Comparison of ENCODE assay signal across 1 cellular context in the genomic region with DNA sequence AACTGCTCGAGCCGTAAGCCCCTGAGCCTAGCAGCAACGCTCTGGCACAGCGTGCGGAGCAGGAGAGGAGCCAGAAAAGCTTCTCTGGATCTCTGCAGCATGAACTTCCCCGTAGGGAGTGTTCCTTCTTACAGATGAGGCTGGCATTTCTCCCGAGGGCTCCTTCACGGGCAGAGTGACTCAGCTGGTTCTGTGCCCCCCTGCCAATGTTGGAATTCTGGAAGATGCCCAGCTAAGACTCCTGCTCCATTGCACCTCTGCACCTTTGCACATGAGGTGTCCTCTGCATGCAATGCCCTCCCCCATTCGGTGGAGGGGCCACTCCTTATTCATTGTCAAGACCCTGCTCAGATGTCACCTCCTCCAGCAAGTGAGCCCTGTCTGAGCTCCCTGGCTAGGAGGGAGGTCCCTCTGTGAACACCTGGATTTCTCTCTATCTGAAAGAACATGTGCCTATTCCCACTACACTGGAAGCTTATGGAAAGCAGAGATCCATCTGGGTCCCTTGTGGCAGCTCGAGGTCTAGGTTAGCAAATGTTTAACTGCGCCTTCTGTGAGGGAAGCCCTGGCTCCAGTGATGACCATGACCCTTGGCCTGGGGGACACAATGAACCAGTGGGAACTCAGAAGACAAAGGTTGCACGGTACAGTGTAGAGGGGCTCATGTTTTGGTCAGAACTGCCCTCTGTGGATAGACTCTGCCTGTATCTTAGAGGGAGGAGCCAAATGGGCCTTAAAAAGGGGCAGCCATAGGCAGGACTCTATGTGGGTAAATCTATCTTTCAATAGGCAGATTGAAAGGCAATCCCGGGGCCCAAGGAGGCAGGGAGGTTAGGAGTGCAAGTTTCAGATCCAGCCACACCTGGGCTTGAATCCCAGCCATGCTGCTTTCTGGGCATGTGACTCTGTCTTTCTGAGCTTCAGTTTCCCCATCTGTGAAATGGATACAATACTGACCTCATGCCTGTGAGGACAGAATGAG.
TF ChIP-seq lines count a peak whose summit lies in the region.

No MANE protein-coding gene starts in this region.

TF ChIP-seq in HepG2, 621 proteins besides CTCF, POLR2A, EP300 and RAD21 (continued from another document and continues in another):
- TF ChIP-seq, protein P1, sequence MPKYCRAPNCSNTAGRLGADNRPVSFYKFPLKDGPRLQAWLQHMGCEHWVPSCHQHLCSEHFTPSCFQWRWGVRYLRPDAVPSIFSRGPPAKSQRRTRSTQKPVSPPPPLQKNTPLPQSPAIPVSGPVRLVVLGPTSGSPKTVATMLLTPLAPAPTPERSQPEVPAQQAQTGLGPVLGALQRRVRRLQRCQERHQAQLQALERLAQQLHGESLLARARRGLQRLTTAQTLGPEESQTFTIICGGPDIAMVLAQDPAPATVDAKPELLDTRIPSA (CRISPR knock-in tag; IDR thresholded peaks at IDR 0.05; ENCODE audit: borderline replicate concordance), result no peak
- TF ChIP-seq SP2 (CRISPR knock-in tag; IDR thresholded peaks at IDR 0.05) (no peak), SRSF4 (IDR thresholded peaks at IDR 0.05; ENCODE audit: low read depth, low read length, poor library complexity, severe bottlenecking) (no peak), ATF1 (CRISPR knock-in tag; IDR thresholded peaks at IDR 0.05) (no peak), CCDC6 (CRISPR knock-in tag; IDR thresholded peaks at IDR 0.05) (0 out of 2 replicates have a peak, but pooled peaks have one; percentile 38), MAFK (conservative IDR thresholded peaks at IDR 0.05 in 1 of 2, IDR thresholded peaks at IDR 0.05 in 1 of 2; ENCODE audit: low read length in 2 of 2) (no peak), NAIF1 (CRISPR knock-in tag; IDR thresholded peaks at IDR 0.05; ENCODE audit: borderline replicate concordance) (no peak), MED13 (CRISPR knock-in tag; IDR thresholded peaks at IDR 0.05) (no peak), HMG20B (CRISPR knock-in tag; conservative IDR thresholded peaks at IDR 0.05) (0 out of 2 replicates have a peak, but pooled peaks have one; percentile 22), RARA (CRISPR knock-in tag; IDR thresholded peaks at IDR 0.05) (peak; percentile 97), TAF1 (CRISPR knock-in tag; IDR thresholded peaks at IDR 0.05) (no peak), SOX5 (CRISPR knock-in tag; IDR thresholded peaks at IDR 0.05; ENCODE audit: borderline replicate concordance) (peak; percentile 97), NFIC (IDR thresholded peaks at IDR 0.05; ENCODE audit: low read length) (0 out of 2 replicates have a peak, but pooled peaks have one; percentile 16), MIER2 (CRISPR knock-in tag; IDR thresholded peaks at IDR 0.05) (no peak; the same call in 1 of the 2 replicates), SETDB1 (CRISPR knock-in tag; IDR thresholded peaks at IDR 0.05; ENCODE audit: borderline replicate concordance) (no peak), ZNF652 (CRISPR knock-in tag; IDR thresholded peaks at IDR 0.05; ENCODE audit: borderline replicate concordance, low read depth) (peak; percentile 53; the same call in 1 of the 2 replicates), NFKB2 (CRISPR knock-in tag; IDR thresholded peaks at IDR 0.05; ENCODE audit: borderline replicate concordance) (0 out of 2 replicates have a peak, but pooled peaks have one; percentile 39), ZEB1 (IDR thresholded peaks at IDR 0.05; ENCODE audit: insufficient replicate concordance, low read depth) (peak; percentile 65), ZBTB7A (CRISPR knock-in tag; IDR thresholded peaks at IDR 0.05) (no peak), CHD4 (IDR thresholded peaks at IDR 0.05; ENCODE audit: borderline replicate concordance, low read length) (peak; percentile 83; the same call in 1 of the 2 replicates), ARNTL (CRISPR knock-in tag; IDR thresholded peaks at IDR 0.05) (no peak), ZNF644 (CRISPR knock-in tag; IDR thresholded peaks at IDR 0.05; ENCODE audit: low read depth) (peak; percentile 87), ZNF33B (CRISPR knock-in tag; IDR thresholded peaks at IDR 0.05) (no peak), ZNF761 (CRISPR knock-in tag; conservative IDR thresholded peaks at IDR 0.05) (no peak), ZNF205 (CRISPR knock-in tag; IDR thresholded peaks at IDR 0.05) (peak; percentile 68; the same call in 1 of the 2 replicates), ZNF274 (CRISPR knock-in tag; IDR thresholded peaks at IDR 0.05) (0 out of 2 replicates have a peak, but pooled peaks have one; percentile 63), ZNF724P (CRISPR knock-in tag; IDR thresholded peaks at IDR 0.05; ENCODE audit: borderline replicate concordance) (0 out of 2 replicates have a peak, but pooled peaks have one; percentile 64), ZNF430 (CRISPR knock-in tag; IDR thresholded peaks at IDR 0.05) (peak; percentile 63; the same call in 1 of the 2 replicates), DMAP1 (CRISPR knock-in tag; IDR thresholded peaks at IDR 0.05) (peak; percentile 72; the same call in 1 of the 2 replicates), ZNF557 (CRISPR knock-in tag; IDR thresholded peaks at IDR 0.05) (no peak), ZNF850 (CRISPR knock-in tag; conservative IDR thresholded peaks at IDR 0.05) (no peak), ZNF326 (CRISPR knock-in tag; IDR thresholded peaks at IDR 0.05; ENCODE audit: borderline replicate concordance) (no peak), SMYD3 (CRISPR knock-in tag; IDR thresholded peaks at IDR 0.05) (peak; percentile 76; the same call in 1 of the 2 replicates), NFKBIZ (CRISPR knock-in tag; IDR thresholded peaks at IDR 0.05) (no peak; the same call in 1 of the 2 replicates), ZNF670 (CRISPR knock-in tag; IDR thresholded peaks at IDR 0.05; ENCODE audit: borderline replicate concordance) (no peak)
- TF ChIP-seq, protein P2, sequence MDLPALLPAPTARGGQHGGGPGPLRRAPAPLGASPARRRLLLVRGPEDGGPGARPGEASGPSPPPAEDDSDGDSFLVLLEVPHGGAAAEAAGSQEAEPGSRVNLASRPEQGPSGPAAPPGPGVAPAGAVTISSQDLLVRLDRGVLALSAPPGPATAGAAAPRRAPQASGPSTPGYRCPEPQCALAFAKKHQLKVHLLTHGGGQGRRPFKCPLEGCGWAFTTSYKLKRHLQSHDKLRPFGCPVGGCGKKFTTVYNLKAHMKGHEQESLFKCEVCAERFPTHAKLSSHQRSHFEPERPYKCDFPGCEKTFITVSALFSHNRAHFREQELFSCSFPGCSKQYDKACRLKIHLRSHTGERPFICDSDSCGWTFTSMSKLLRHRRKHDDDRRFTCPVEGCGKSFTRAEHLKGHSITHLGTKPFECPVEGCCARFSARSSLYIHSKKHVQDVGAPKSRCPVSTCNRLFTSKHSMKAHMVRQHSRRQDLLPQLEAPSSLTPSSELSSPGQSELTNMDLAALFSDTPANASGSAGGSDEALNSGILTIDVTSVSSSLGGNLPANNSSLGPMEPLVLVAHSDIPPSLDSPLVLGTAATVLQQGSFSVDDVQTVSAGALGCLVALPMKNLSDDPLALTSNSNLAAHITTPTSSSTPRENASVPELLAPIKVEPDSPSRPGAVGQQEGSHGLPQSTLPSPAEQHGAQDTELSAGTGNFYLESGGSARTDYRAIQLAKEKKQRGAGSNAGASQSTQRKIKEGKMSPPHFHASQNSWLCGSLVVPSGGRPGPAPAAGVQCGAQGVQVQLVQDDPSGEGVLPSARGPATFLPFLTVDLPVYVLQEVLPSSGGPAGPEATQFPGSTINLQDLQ (CRISPR knock-in tag; IDR thresholded peaks at IDR 0.05), result no peak
- TF ChIP-seq, protein P3, sequence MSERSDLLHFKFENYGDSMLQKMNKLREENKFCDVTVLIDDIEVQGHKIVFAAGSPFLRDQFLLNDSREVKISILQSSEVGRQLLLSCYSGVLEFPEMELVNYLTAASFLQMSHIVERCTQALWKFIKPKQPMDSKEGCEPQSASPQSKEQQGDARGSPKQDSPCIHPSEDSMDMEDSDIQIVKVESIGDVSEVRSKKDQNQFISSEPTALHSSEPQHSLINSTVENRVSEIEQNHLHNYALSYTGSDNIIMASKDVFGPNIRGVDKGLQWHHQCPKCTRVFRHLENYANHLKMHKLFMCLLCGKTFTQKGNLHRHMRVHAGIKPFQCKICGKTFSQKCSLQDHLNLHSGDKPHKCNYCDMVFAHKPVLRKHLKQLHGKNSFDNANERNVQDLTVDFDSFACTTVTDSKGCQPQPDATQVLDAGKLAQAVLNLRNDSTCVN (CRISPR knock-in tag; IDR thresholded peaks at IDR 0.05; ENCODE audit: borderline replicate concordance), result 0 out of 2 replicates have a peak, but pooled peaks have one; percentile 42
- TF ChIP-seq, protein P4, sequence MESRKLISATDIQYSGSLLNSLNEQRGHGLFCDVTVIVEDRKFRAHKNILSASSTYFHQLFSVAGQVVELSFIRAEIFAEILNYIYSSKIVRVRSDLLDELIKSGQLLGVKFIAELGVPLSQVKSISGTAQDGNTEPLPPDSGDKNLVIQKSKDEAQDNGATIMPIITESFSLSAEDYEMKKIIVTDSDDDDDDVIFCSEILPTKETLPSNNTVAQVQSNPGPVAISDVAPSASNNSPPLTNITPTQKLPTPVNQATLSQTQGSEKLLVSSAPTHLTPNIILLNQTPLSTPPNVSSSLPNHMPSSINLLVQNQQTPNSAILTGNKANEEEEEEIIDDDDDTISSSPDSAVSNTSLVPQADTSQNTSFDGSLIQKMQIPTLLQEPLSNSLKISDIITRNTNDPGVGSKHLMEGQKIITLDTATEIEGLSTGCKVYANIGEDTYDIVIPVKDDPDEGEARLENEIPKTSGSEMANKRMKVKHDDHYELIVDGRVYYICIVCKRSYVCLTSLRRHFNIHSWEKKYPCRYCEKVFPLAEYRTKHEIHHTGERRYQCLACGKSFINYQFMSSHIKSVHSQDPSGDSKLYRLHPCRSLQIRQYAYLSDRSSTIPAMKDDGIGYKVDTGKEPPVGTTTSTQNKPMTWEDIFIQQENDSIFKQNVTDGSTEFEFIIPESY (CRISPR knock-in tag; IDR thresholded peaks at IDR 0.05), result peak; percentile 45; the same call in 1 of the 2 replicates
- TF ChIP-seq, protein P5, sequence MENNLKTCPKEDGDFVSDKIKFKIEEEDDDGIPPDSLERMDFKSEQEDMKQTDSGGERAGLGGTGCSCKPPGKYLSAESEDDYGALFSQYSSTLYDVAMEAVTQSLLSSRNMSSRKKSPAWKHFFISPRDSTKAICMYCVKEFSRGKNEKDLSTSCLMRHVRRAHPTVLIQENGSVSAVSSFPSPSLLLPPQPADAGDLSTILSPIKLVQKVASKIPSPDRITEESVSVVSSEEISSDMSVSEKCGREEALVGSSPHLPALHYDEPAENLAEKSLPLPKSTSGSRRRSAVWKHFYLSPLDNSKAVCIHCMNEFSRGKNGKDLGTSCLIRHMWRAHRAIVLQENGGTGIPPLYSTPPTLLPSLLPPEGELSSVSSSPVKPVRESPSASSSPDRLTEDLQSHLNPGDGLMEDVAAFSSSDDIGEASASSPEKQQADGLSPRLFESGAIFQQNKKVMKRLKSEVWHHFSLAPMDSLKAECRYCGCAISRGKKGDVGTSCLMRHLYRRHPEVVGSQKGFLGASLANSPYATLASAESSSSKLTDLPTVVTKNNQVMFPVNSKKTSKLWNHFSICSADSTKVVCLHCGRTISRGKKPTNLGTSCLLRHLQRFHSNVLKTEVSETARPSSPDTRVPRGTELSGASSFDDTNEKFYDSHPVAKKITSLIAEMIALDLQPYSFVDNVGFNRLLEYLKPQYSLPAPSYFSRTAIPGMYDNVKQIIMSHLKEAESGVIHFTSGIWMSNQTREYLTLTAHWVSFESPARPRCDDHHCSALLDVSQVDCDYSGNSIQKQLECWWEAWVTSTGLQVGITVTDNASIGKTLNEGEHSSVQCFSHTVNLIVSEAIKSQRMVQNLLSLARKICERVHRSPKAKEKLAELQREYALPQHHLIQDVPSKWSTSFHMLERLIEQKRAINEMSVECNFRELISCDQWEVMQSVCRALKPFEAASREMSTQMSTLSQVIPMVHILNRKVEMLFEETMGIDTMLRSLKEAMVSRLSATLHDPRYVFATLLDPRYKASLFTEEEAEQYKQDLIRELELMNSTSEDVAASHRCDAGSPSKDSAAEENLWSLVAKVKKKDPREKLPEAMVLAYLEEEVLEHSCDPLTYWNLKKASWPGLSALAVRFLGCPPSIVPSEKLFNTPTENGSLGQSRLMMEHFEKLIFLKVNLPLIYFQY (CRISPR knock-in tag; IDR thresholded peaks at IDR 0.05; ENCODE audit: borderline replicate concordance), result peak; percentile 84
- TF ChIP-seq, protein P6, sequence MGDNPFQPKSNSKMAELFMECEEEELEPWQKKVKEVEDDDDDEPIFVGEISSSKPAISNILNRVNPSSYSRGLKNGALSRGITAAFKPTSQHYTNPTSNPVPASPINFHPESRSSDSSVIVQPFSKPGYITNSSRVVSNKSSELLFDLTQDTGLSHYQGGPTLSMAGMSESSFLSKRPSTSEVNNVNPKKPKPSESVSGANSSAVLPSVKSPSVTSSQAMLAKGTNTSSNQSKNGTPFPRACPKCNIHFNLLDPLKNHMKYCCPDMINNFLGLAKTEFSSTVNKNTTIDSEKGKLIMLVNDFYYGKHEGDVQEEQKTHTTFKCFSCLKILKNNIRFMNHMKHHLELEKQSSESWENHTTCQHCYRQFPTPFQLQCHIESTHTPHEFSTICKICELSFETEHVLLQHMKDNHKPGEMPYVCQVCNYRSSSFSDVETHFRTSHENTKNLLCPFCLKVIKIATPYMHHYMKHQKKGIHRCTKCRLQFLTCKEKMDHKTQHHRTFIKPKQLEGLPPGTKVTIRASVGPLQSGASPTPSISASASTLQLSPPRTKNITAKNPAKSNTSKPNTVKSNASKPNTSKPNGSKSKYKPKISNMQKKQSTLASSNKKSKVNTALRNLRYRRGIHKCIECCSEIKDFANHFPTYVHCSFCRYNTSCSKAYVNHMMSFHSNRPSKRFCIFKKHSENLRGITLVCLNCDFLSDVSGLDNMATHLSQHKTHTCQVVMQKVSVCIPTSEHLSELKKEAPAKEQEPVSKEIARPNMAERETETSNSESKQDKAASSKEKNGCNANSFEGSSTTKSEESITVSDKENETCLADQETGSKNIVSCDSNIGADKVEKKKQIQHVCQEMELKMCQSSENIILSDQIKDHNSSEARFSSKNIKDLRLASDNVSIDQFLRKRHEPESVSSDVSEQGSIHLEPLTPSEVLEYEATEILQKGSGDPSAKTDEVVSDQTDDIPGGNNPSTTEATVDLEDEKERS (CRISPR knock-in tag; IDR thresholded peaks at IDR 0.05), result no peak
- TF ChIP-seq, protein P7, sequence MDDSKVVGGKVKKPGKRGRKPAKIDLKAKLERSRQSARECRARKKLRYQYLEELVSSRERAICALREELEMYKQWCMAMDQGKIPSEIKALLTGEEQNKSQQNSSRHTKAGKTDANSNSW (CRISPR knock-in tag; IDR thresholded peaks at IDR 0.05; ENCODE audit: borderline replicate concordance), result no peak
- TF ChIP-seq, protein P8, sequence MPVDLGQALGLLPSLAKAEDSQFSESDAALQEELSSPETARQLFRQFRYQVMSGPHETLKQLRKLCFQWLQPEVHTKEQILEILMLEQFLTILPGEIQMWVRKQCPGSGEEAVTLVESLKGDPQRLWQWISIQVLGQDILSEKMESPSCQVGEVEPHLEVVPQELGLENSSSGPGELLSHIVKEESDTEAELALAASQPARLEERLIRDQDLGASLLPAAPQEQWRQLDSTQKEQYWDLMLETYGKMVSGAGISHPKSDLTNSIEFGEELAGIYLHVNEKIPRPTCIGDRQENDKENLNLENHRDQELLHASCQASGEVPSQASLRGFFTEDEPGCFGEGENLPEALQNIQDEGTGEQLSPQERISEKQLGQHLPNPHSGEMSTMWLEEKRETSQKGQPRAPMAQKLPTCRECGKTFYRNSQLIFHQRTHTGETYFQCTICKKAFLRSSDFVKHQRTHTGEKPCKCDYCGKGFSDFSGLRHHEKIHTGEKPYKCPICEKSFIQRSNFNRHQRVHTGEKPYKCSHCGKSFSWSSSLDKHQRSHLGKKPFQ (CRISPR knock-in tag; IDR thresholded peaks at IDR 0.05; ENCODE audit: insufficient replicate concordance), result peak; percentile 42
